ENCODE assay signal across 22 cellular contexts in the genomic region with DNA sequence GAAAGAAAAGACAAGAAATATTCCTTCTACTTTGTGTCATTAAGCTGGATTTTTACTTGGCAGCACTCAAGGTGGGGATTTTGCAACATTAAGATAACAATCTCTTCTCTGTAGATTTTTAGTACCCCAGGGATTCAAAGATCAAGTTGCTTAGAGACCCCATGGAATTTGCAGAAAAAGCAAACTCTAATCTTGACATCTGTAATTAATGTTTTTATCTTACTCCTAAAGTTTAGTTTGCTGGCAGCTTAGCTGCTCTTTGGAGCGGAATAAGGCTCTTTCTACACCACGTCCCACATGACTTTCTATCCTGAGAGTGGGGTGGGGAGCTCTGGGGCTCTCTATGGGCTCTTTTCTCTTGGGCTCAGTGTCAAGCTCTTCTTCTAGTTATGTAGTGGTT. TPM values are rescaled to one million over a fixed set of nuclear protein-coding genes. Genes with fewer than 3 reads are reported as not detected.
DNase-seq lines count a peak whose midpoint lies in the region; ATAC-seq and TF ChIP-seq lines count a peak whose summit lies in the region.
"Had no signal": no experiment of that assay in that cellular context is flagged by ENCODE, and none has a peak within 500 bp of the region (broad histone marks: within the 10 kb centered on the region; RNA-seq: fewer than 3 reads in every experiment).

No MANE protein-coding gene starts in this region.

- H2AFZ ChIP-seq in osteoblast (ENCODE audit: low read length): no peak overlapping the region

- H3K36me3 ChIP-seq in A673 (ENCODE audit: insufficient read depth, low read length, poor library complexity, severe bottlenecking) (no peaks in the 10 kb centered on the region), SK-N-MC (ENCODE audit: insufficient read depth, low read length) (no peaks in the 10 kb centered on the region), osteoblast (ENCODE audit: insufficient read depth, low read length) (no peaks in the 10 kb centered on the region)
- H3K36me3 ChIP-seq: BLaER1 treated with 17β-estradiol and CSF1 and Interleukin-3, amounts not matched to agents 10 nM and 100 nM had no signal

- ATAC-seq in HG02588 (IDR thresholded peaks at IDR 0.05; ENCODE audit: unreplicated experiment): no peak
- ATAC-seq: CD8-positive, alpha-beta T cell; HepG2 had no signal

- peaks cover 56% of the 10 kb centered on the region for H3K27me3 ChIP-seq in A673 (replicated peaks; ENCODE audit: insufficient read depth, low read depth, low read length, poor library complexity)
- H3K27me3 ChIP-seq in osteoblast (ENCODE audit: insufficient read depth, low read length): no peaks in the 10 kb centered on the region
- H3K27me3 ChIP-seq: BLaER1 treated with 17β-estradiol and CSF1 and Interleukin-3, amounts not matched to agents 10 nM and 100 nM had no signal

- POLR2A ChIA-PET in A673 (lab: Charles Lee; ENCODE audit: low non-redundant PET): no interaction called here

- no peak overlapping the region for H3K4me2 ChIP-seq in osteoblast (ENCODE audit: insufficient read depth, low read length)
- H3K4me2 ChIP-seq: BLaER1 treated with 17β-estradiol and CSF1 and Interleukin-3, amounts not matched to agents 10 nM and 100 nM had no signal

- DNase-seq in A673 (ENCODE audit: low spot score) (peak; percentile 9), SK-N-MC (ENCODE audit: low read depth, low spot score) (peak; percentile 3), fibroblast of the aortic adventitia (ENCODE audit: low read depth) (peak; percentile 94), osteoblast (ENCODE audit: insufficient read length, low spot score, missing footprints) (peak; percentile 19), NOMO-1 treated with dmso at 0.1 percent for 144 hours (lab: John Stamatoyannopoulos, UW; ENCODE audit: unreplicated experiment) (no peak)
- DNase-seq in activated T-cell treated with anti-CD3 and anti-CD28 coated beads, Interleukin-2, amount 50 U/mL, for 1 hour: no peak
- no peak for DNase-seq in activated CD4-positive, CD25-positive, alpha-beta regulatory T cell (lab: John Stamatoyannopoulos, UW)
- DNase-seq: CD8-positive, alpha-beta T cell; DMS53; EL; GOT3; KBM-7; NCI-H1105 treated with DMSO at 0.1 percent for 48 hours; NCI-H1694 treated with DMSO at 0.1 percent for 48 hours; NCI-H2227 treated with DMSO at 0.1 percent for 48 hours; NCI-H510A treated with DMSO at 0.1 percent for 48 hours; NCI-H774; OCI-M1; SHP77 treated with DMSO at 0.1 percent for 48 hours had no signal

- CTCF ChIA-PET in A673 (lab: Charles Lee): no interaction called here

- H3K9me3 ChIP-seq in A673 (ENCODE audit: low read depth, low read length, poor library complexity, severe bottlenecking): no peaks in the 10 kb centered on the region
- H3K9me3 ChIP-seq in SK-N-MC (ENCODE audit: low read depth, low read length): no peaks in the 10 kb centered on the region
- H3K9me3 ChIP-seq in osteoblast (ENCODE audit: low read depth, low read length): no peaks in the 10 kb centered on the region

- TF ChIP-seq CTCF in A673 (conservative IDR thresholded peaks at IDR 0.05; ENCODE audit: low read depth, low read length): no peak
- TF ChIP-seq CTCF in fibroblast of the aortic adventitia (IDR thresholded peaks at IDR 0.05; ENCODE audit: insufficient read depth, low read length): no peak
- TF ChIP-seq CTCF in osteoblast (IDR thresholded peaks at IDR 0.05; ENCODE audit: extremely low read depth, low read depth, low read length): no peak

- H3K27ac ChIP-seq in A673 (ENCODE audit: low read depth, low read length, poor library complexity, severe bottlenecking) (no peak overlapping the region), SK-N-MC (no peak overlapping the region), osteoblast (ENCODE audit: low read depth, low read length) (no peak overlapping the region)
- H3K27ac ChIP-seq: BLaER1 treated with 17β-estradiol and CSF1 and Interleukin-3, amounts not matched to agents 10 nM and 100 nM had no signal

- H3K4me1 ChIP-seq in A673 (ENCODE audit: insufficient read depth, low read length, poor library complexity, severe bottlenecking): no peaks in the 10 kb centered on the region
- H3K4me1 ChIP-seq in osteoblast (ENCODE audit: insufficient read depth, low read length): no peaks in the 10 kb centered on the region

- BruUV-seq in A673 (replicated peaks; lab: Mats Ljungman, UMichigan): no TSS peak

- no peak overlapping the region for H3K9ac ChIP-seq in SK-N-MC (ENCODE audit: insufficient read length)
- H3K9ac ChIP-seq: BLaER1 treated with 17β-estradiol and CSF1 and Interleukin-3, amounts not matched to agents 10 nM and 100 nM had no signal

- no peaks in the 10 kb centered on the region for H4K20me1 ChIP-seq in osteoblast (ENCODE audit: insufficient read depth, low read length)
- H4K20me1 ChIP-seq: BLaER1 treated with 17β-estradiol and CSF1 and Interleukin-3, amounts not matched to agents 10 nM and 100 nM had no signal

- H3K4me3 ChIP-seq in A673 (ENCODE audit: low read depth, low read length, poor library complexity, severe bottlenecking) (no peak overlapping the region), SK-N-MC (no peak overlapping the region), fibroblast of the aortic adventitia (ENCODE audit: low read depth, low read length) (no peak overlapping the region), osteoblast (ENCODE audit: insufficient read depth, low read length) (no peak overlapping the region)
- H3K4me3 ChIP-seq: BLaER1 treated with 17β-estradiol and CSF1 and Interleukin-3, amounts not matched to agents 10 nM and 100 nM had no signal

- H3K79me2 ChIP-seq in osteoblast (ENCODE audit: insufficient read depth, low read length): no peaks in the 10 kb centered on the region

- intact Hi-C loops in A673 (cut with micrococcal nuclease; ENCODE audit: unreplicated experiment): no loop called here

RNA-seq across cellular contexts. Expression of a gene that starts 21.7 kb away (rescaled TPM):
- total RNA-seq in A673 (2021) (50.2 and 57.6 TPM in 2 replicates), fibroblast of the aortic adventitia (ENCODE audit: low replicate concordance) (43.7 and 105 TPM in 2 replicates), osteoblast (10.9 and 14.7 TPM in 2 replicates)

Comparison
In these comparisons a context has a peak if more than half of its experiments do, and no peak if none do; other contexts are left out.
1. DNase-seq: peak in A673 (single experiment), SK-N-MC (single experiment), fibroblast of the aortic adventitia (single experiment) and osteoblast (single experiment); none in activated T-cell treated with anti-CD3 and anti-CD28 coated beads, Interleukin-2, amount 50 U/mL, for 1 hour (single experiment), activated CD4-positive, CD25-positive, alpha-beta regulatory T cell (0 of 4) and NOMO-1 treated with dmso at 0.1 percent for 144 hours (single experiment).